ENCODE assay signal across 9 cellular contexts in the genomic region with DNA sequence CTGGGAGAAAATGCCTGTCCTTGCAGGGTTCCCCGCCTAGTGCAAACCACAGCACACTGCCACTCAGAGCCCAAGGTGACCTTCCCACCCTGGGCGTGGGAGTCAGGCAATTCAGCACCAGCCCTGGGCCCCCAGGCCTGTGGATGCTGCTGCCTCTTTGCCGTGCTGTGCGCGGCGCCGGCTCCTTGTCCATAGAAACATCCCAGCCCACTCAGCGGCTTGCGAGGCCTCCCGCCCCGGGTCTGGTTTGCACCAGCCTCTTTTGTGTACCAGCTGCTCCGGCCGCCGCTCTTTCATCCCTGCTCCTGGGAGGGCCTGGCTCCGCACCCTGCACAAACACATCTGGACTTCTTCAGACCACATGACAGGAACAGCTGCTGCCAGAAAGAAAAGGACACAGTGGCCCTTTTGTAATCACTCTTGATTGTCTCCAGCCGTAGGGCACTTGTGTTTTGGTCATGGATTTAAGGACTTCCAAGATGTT.
A peak's percentile ranks its signal among the peaks of the same experiment; 100 is the strongest.
DNase-seq lines count a peak whose midpoint lies in the region; ATAC-seq and TF ChIP-seq lines count a peak whose summit lies in the region.
"Had no signal": no experiment of that assay in that cellular context is flagged by ENCODE, and none has a peak within 500 bp of the region (broad histone marks: within the 10 kb centered on the region; RNA-seq: fewer than 3 reads in every experiment).

No MANE protein-coding gene starts in this region.

- POLR2A ChIA-PET in MCF 10A (lab: Yijun Ruan, JAX): no interaction called here

- no peak for ATAC-seq in GM19351 (IDR thresholded peaks at IDR 0.05; ENCODE audit: unreplicated experiment)
- no peak for ATAC-seq in stimulated activated effector memory CD8-positive, alpha-beta T cell treated with anti-CD3 and anti-CD28 coated beads, Interleukin-12 subunit alpha, Interleukin-12 subunit beta, amount 100 ng/mL, for 72 hours

- H4K20me1 ChIP-seq in neural progenitor cell (ENCODE audit: low read depth): no peaks in the 10 kb centered on the region

- no peaks in the 10 kb centered on the region for H3K79me2 ChIP-seq in neural progenitor cell (ENCODE audit: low read depth)

- no peak overlapping the region for H3K4me3 ChIP-seq in neural progenitor cell

- H3K27ac Mint-ChIP-seq in neural progenitor cell (peak overlapping the region; percentile 82), MCF 10A (ENCODE audit: low read depth, unreplicated experiment) (no peak overlapping the region)
- no peak overlapping the region for H3K27ac Mint-ChIP-seq in stimulated activated effector memory CD8-positive, alpha-beta T cell treated with anti-CD3 and anti-CD28 coated beads, Interleukin-12 subunit alpha, Interleukin-12 subunit beta, amount 100 ng/mL, for 72 hours
- H3K27ac Mint-ChIP-seq: activated naive CD4-positive, alpha-beta T cell treated with anti-CD3 and anti-CD28 coated beads for 36 hours had no signal

- H2AFZ ChIP-seq in neural progenitor cell (replicated peaks): no peak overlapping the region

- H3K36me3 Mint-ChIP-seq in neural progenitor cell (no peaks in the 10 kb centered on the region), MCF 10A (ENCODE audit: insufficient read depth, unreplicated experiment) (no peaks in the 10 kb centered on the region)
- H3K36me3 Mint-ChIP-seq in stimulated activated effector memory CD8-positive, alpha-beta T cell treated with anti-CD3 and anti-CD28 coated beads, Interleukin-12 subunit alpha, Interleukin-12 subunit beta, amount 100 ng/mL, for 72 hours: no peaks in the 10 kb centered on the region

- peaks cover 21% of the 10 kb centered on the region for H3F3A ChIP-seq in neural progenitor cell (ENCODE audit: low read depth)

- H3K27me3 ChIP-seq in neural progenitor cell: no peaks in the 10 kb centered on the region

- H3K4me1 ChIP-seq in neural progenitor cell: peaks cover 28% of the 10 kb centered on the region

- CTCF ChIA-PET in MCF 10A (lab: Yijun Ruan, JAX): interaction anchor here (0.9 kb wide), 1 partner anchor 9 kb away, joined by 3 read pairs; no protein-coding TSS in a partner anchor

- peak overlapping the region; percentile 59 for H3K4me2 ChIP-seq in neural progenitor cell

- H3K4me3 Mint-ChIP-seq in neural progenitor cell: peak overlapping the region; percentile 15
- no peak overlapping the region for H3K4me3 Mint-ChIP-seq in stimulated activated effector memory CD8-positive, alpha-beta T cell treated with anti-CD3 and anti-CD28 coated beads, Interleukin-12 subunit alpha, Interleukin-12 subunit beta, amount 100 ng/mL, for 72 hours
- no peak overlapping the region for H3K4me3 Mint-ChIP-seq in MCF 10A (ENCODE audit: unreplicated experiment)
- H3K4me3 Mint-ChIP-seq: activated naive CD4-positive, alpha-beta T cell treated with anti-CD3 and anti-CD28 coated beads for 36 hours had no signal

- intact Hi-C loops in MCF 10A (cut with micrococcal nuclease): no loop called here

- H3K9me3 ChIP-seq in neural progenitor cell (ENCODE audit: low read depth): no peaks in the 10 kb centered on the region

- peaks cover 44% of the 10 kb centered on the region for H3K4me1 Mint-ChIP-seq in neural progenitor cell
- peaks cover 33% of the 10 kb centered on the region for H3K4me1 Mint-ChIP-seq in stimulated activated effector memory CD8-positive, alpha-beta T cell treated with anti-CD3 and anti-CD28 coated beads, Interleukin-12 subunit alpha, Interleukin-12 subunit beta, amount 100 ng/mL, for 72 hours
- H3K4me1 Mint-ChIP-seq in MCF 10A (ENCODE audit: insufficient read depth, unreplicated experiment): no peaks in the 10 kb centered on the region

- no peak for TF ChIP-seq CTCF in neural progenitor cell (IDR thresholded peaks at IDR 0.05)
- no peak for TF ChIP-seq CTCF in MCF 10A (IDR thresholded peaks at IDR 0.05; ENCODE audit: unreplicated experiment)

- peaks cover 18% of the 10 kb centered on the region for H3K27me3 Mint-ChIP-seq in neural progenitor cell (ENCODE audit: insufficient read depth, low read depth)
- peaks cover 86% of the 10 kb centered on the region for H3K27me3 Mint-ChIP-seq in MCF 10A (ENCODE audit: insufficient read depth, unreplicated experiment)

- H3K9me3 Mint-ChIP-seq in neural progenitor cell (no peaks in the 10 kb centered on the region), MCF 10A (ENCODE audit: unreplicated experiment) (no peaks in the 10 kb centered on the region)
- no peaks in the 10 kb centered on the region for H3K9me3 Mint-ChIP-seq in stimulated activated effector memory CD8-positive, alpha-beta T cell treated with anti-CD3 and anti-CD28 coated beads, Interleukin-12 subunit alpha, Interleukin-12 subunit beta, amount 100 ng/mL, for 72 hours
- H3K9me3 Mint-ChIP-seq: activated naive CD4-positive, alpha-beta T cell treated with anti-CD3 and anti-CD28 coated beads for 36 hours had no signal

- H3K36me3 ChIP-seq in neural progenitor cell: no peaks in the 10 kb centered on the region

- DNase-seq in DMS79 treated with DMSO at 0.1 percent for 48 hours (lab: John Stamatoyannopoulos, UW) (peak; percentile 67), NCI-H526 (lab: John Stamatoyannopoulos, UW) (peak; percentile 26 to 71), foreskin melanocyte (peak; percentile 35), neural progenitor cell (ENCODE audit: low spot score) (peak; percentile 89), activated T-cell treated with anti-CD3 and anti-CD28 coated beads for 4 hours (no peak), MCF 10A (ENCODE audit: unreplicated experiment) (no peak)
- no peak for DNase-seq in stimulated activated effector memory CD8-positive, alpha-beta T cell treated with anti-CD3 and anti-CD28 coated beads, Interleukin-12 subunit alpha, Interleukin-12 subunit beta, amount 100 ng/mL, for 72 hours (ENCODE audit: low spot score in 2 of 2)

- no TSS peak for BruUV-seq in MCF 10A (replicated peaks; lab: Mats Ljungman, UMichigan)

- H3K9ac ChIP-seq in neural progenitor cell: no peak overlapping the region

- peak overlapping the region; percentile 86 for H3K27ac ChIP-seq in neural progenitor cell

Comparison
In these comparisons a context has a peak if more than half of its experiments do, and no peak if none do; other contexts are left out.
1. DNase-seq: peak in DMS79 treated with DMSO at 0.1 percent for 48 hours (single experiment), NCI-H526 (2 of 2), foreskin melanocyte (single experiment) and neural progenitor cell (single experiment); none in activated T-cell treated with anti-CD3 and anti-CD28 coated beads for 4 hours (single experiment), stimulated activated effector memory CD8-positive, alpha-beta T cell treated with anti-CD3 and anti-CD28 coated beads, Interleukin-12 subunit alpha, Interleukin-12 subunit beta, amount 100 ng/mL, for 72 hours (0 of 2) and MCF 10A (single experiment).